ENCODE assay signal across 1 cellular context in the genomic region with DNA sequence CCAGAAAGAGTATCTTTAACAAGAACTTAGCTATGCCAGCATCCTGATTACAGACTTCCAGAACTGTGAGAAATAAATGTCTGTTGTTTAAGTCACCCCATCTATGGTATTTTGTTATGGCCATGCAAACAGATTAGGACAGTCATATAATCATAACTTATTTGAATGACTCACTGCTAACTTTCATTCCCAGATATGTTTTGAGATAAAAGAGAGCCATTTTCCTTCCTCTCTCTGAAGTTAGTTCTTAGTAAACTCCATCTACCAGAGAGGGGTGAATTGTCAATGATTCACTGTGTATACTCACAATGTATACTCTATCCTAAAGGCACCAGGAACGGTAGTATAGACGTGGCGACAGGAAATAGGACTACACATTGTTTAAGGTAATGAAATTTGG.
TF ChIP-seq lines count a peak whose summit lies in the region.

No MANE protein-coding gene starts in this region.

TF ChIP-seq in IMR-90, 13 proteins besides CTCF, POLR2A, EP300 and RAD21:
- TF ChIP-seq RFX5 (IDR thresholded peaks at IDR 0.05; ENCODE audit: low read depth, low read length) (no peak), FOS (IDR thresholded peaks at IDR 0.05; ENCODE audit: low read depth, low read length) (peak; percentile 63)
